In genomic region chr16:72677662-72678447, GRCh38 we compare ENCODE assay signal across 15 cellular contexts.
DNase-seq lines count a peak whose midpoint lies in the region; ATAC-seq and TF ChIP-seq lines count a peak whose summit lies in the region.
"Had no signal": no experiment of that assay in that cellular context is flagged by ENCODE, and none has a peak within 500 bp of the region (broad histone marks: within the 10 kb centered on the region; RNA-seq: fewer than 3 reads in every experiment).

No MANE protein-coding gene starts in this region.

- H3K36me3 ChIP-seq in adipocyte (ENCODE audit: control insufficient read depth, insufficient read depth, low read length, severe bottlenecking) (no peaks in the 10 kb centered on the region), upper lobe of left lung (no peaks in the 10 kb centered on the region), mesendoderm (ENCODE audit: control insufficient read depth, insufficient read depth, low read length) (no peaks in the 10 kb centered on the region)
- H3K36me3 ChIP-seq: cardiac muscle cell had no signal

- no peak overlapping the region for H4K8ac ChIP-seq in mesendoderm (ENCODE audit: low read depth, low read length)

- ATAC-seq in upper lobe of left lung (ENCODE audit: low FRiP score in 2 of 2) (peak; percentile 46 to 61), HG02852 (IDR thresholded peaks at IDR 0.05; ENCODE audit: unreplicated experiment) (no peak)
- ATAC-seq: A549, left lobe of liver, right cardiac atrium had no signal

- H3K4me1 ChIP-seq in adipocyte (ENCODE audit: control insufficient read depth, insufficient read depth, low read length) = no peaks in the 10 kb centered on the region
- no peaks in the 10 kb centered on the region for H3K4me1 ChIP-seq in upper lobe of left lung
- H3K4me1 ChIP-seq in mesendoderm (ENCODE audit: control insufficient read depth, low read depth, low read length) = no peaks in the 10 kb centered on the region
- H3K4me1 ChIP-seq: A549 had no signal

- H3K4me2 ChIP-seq in mesendoderm (ENCODE audit: low read length) = no peak overlapping the region
- H3K4me2 ChIP-seq: A549 had no signal

- no peak overlapping the region for H3K56ac ChIP-seq in mesendoderm (ENCODE audit: low read length)

- H3K4me3 ChIP-seq in adipocyte (ENCODE audit: low read length) (no peak overlapping the region), upper lobe of left lung (no peak overlapping the region), mesendoderm (ENCODE audit: low read length) (no peak overlapping the region)
- H3K4me3 ChIP-seq: A549, cardiac muscle cell had no signal

- no peak overlapping the region for H2BK120ac ChIP-seq in mesendoderm (ENCODE audit: low read depth, low read length)

- no peak overlapping the region for H2BK15ac ChIP-seq in mesendoderm (replicated peaks; ENCODE audit: low read depth)

- H4K5ac ChIP-seq in mesendoderm (ENCODE audit: low read length) = no peak overlapping the region

- no peak overlapping the region for H3K4ac ChIP-seq in mesendoderm (ENCODE audit: low read depth, low read length)

- no peak overlapping the region for H2BK5ac ChIP-seq in mesendoderm (ENCODE audit: low read length)

- no peak for TF ChIP-seq POLR2A in upper lobe of left lung (IDR thresholded peaks at IDR 0.05)

- H3K79me2 ChIP-seq in mesendoderm (ENCODE audit: control insufficient read depth, insufficient read depth, low read length) = no peaks in the 10 kb centered on the region

- peak; percentile 9 for DNase-seq in NCI-H345 (lab: John Stamatoyannopoulos, UW)
- no peak for DNase-seq in NCI-H345 treated with DMSO at 0.1 percent for 48 hours (lab: John Stamatoyannopoulos, UW; ENCODE audit: unreplicated experiment)
- peak; percentile 38 for DNase-seq in adipocyte (ENCODE audit: low read depth)
- DNase-seq in hepatic stellate cell (ENCODE audit: low spot score) = peak; percentile 12
- no peak for DNase-seq in upper lobe of left lung
- no peak for DNase-seq in mesendoderm
- no peak for DNase-seq in stimulated activated CD4-positive, alpha-beta T cell treated with anti-CD3 and anti-CD28 coated beads, Interleukin-12 subunit alpha, Interleukin-12 subunit beta, amount 100 ng/mL, for 4 hours
- DNase-seq: activated B cell treated with CpG ODN at 0.5 μM for 24 hours; hippocampal formation; right cardiac atrium; stimulated activated naive CD4-positive, alpha-beta T cell treated with Interleukin-2 at 50 U/mL for 16 hours had no signal

- TF ChIP-seq CTCF in upper lobe of left lung (IDR thresholded peaks at IDR 0.05) = no peak

- H2AK5ac ChIP-seq in mesendoderm (ENCODE audit: low read length) = no peak overlapping the region

- TF ChIP-seq EP300 in upper lobe of left lung (IDR thresholded peaks at IDR 0.05) = peak in 3 of 4 donors; percentile 16 to 96 (median 26)

- H3K27ac ChIP-seq in upper lobe of left lung (peak overlapping the region in 1 of 4 donors; percentile 10), mesendoderm (ENCODE audit: low read depth, low read length) (no peak overlapping the region)
- H3K27ac ChIP-seq: cardiac muscle cell had no signal

- H3K79me1 ChIP-seq in mesendoderm (ENCODE audit: low read length) = no peaks in the 10 kb centered on the region

- H3K9me3 ChIP-seq in adipocyte (ENCODE audit: control insufficient read depth, low read length) (peaks cover 13% of the 10 kb centered on the region), upper lobe of left lung (peaks cover 0 to 11% (median 6%) of the 10 kb centered on the region in 4 donors)

- no peak overlapping the region for H3K18ac ChIP-seq in mesendoderm (ENCODE audit: low read length)

- H3K27me3 ChIP-seq in adipocyte (replicated peaks; ENCODE audit: control insufficient read depth, insufficient read depth, low read length) = no peaks in the 10 kb centered on the region
- H3K27me3 ChIP-seq in upper lobe of left lung = no peaks in the 10 kb centered on the region
- no peaks in the 10 kb centered on the region for H3K27me3 ChIP-seq in mesendoderm (ENCODE audit: insufficient read depth, low read length, poor library complexity)
- H3K27me3 ChIP-seq: cardiac muscle cell had no signal

- no peak overlapping the region for H3K23ac ChIP-seq in mesendoderm (ENCODE audit: low read length)

- H3K9ac ChIP-seq in adipocyte (ENCODE audit: low read length) = no peak overlapping the region
- no peak overlapping the region for H3K9ac ChIP-seq in mesendoderm (ENCODE audit: low read length)

- 62 to 76% methylated on average over 2 of the region's 2 CpGs for WGBS in upper lobe of left lung, 2 donors
- no CpG with 5 or more reads among the region's 2 CpGs for whole genome bisulfite sequencing in mesendoderm (ENCODE audit: extremely low coverage, insufficient coverage, low lambda C conversion rate)

Comparison
In these comparisons a context has a peak if more than half of its experiments do, and no peak if none do; other contexts are left out.
1. DNase-seq: peak in NCI-H345 (single experiment), adipocyte (single experiment) and hepatic stellate cell (single experiment); none in NCI-H345 treated with DMSO at 0.1 percent for 48 hours (single experiment), upper lobe of left lung (0 of 2), mesendoderm (single experiment) and stimulated activated CD4-positive, alpha-beta T cell treated with anti-CD3 and anti-CD28 coated beads, Interleukin-12 subunit alpha, Interleukin-12 subunit beta, amount 100 ng/mL, for 4 hours (single experiment).